Comparison of ENCODE assay signal across 17 cellular contexts in genomic region chr10:4370376-4370775, GRCh38.
"Had no signal": no experiment of that assay in that cellular context is flagged by ENCODE, and none has a peak within 500 bp of the region (broad histone marks: within the 10 kb centered on the region; RNA-seq: fewer than 3 reads in every experiment).

No MANE protein-coding gene starts in this region.

- ATAC-seq: activated CD8-positive, alpha-beta T cell treated with anti-CD3 and anti-CD28 coated beads for 36 hours; foreskin keratinocyte; left ventricle myocardium superior; pancreas; SK-N-SH treated with all-trans-retinoic acid at 6 μM for 48 hours; stimulated activated naive B cell treated with anti-CD40 and anti-IgM and Interleukin-4, amounts not matched to agents 10 μg/mL and 1 μg/mL and 100 μg/mL, for 72 hours had no signal

- DNase-seq: activated CD4-positive, alpha-beta T cell treated with anti-CD3 and anti-CD28 coated beads for 48 hours; activated CD4-positive, CD25-positive, alpha-beta regulatory T cell; activated CD8-positive, alpha-beta T cell treated with anti-CD3 and anti-CD28 coated beads for 36 hours; activated naive CD4-positive, alpha-beta T cell treated with Interleukin-2 at 50 U/mL for 16 hours; activated naive CD8-positive, alpha-beta T cell treated with anti-CD3 and anti-CD28 coated beads, Interleukin-2, amount 10 ng/mL, durations not matched to agents 7 days and 5 days; activated T-cell treated with anti-CD3 and anti-CD28 coated beads, Interleukin-2, amount 50 U/mL, for 24 hours; effector CD8-positive, alpha-beta T cell; esophagus squamous epithelium; foreskin keratinocyte; kidney; left ventricle myocardium superior; pancreas; stimulated activated naive B cell treated with anti-CD40 and anti-IgM and Interleukin-4, amounts not matched to agents 10 μg/mL and 1 μg/mL and 100 μg/mL, for 72 hours; T1000 had no signal

- H3K27ac ChIP-seq: esophagus squamous epithelium, foreskin keratinocyte, pancreas, thoracic aorta had no signal

- H3K9me3 Mint-ChIP-seq: activated CD8-positive, alpha-beta T cell treated with anti-CD3 and anti-CD28 coated beads for 36 hours; activated naive CD8-positive, alpha-beta T cell treated with anti-CD3 and anti-CD28 coated beads, Interleukin-2, amount 10 ng/mL, durations not matched to agents 7 days and 5 days; activated T-cell treated with anti-CD3 and anti-CD28 coated beads, Interleukin-2, amount 50 U/mL, for 24 hours; activated T-helper 2 cell treated with anti-CD3 and anti-CD28 coated beads, Interferon-gamma antibody, Interleukin-2, Interleukin-4, amounts not matched to agents 10 μg/mL and 5 μg/mL and 100 μg/mL, durations not matched to agents 14 hours and 24 hours and 36 hours; stimulated activated naive B cell treated with anti-CD40 and anti-IgM and Interleukin-4, amounts not matched to agents 10 μg/mL and 1 μg/mL and 100 μg/mL, for 72 hours had no signal

- H3K9me3 ChIP-seq: esophagus squamous epithelium, pancreas, thoracic aorta had no signal

- H3K4me1 Mint-ChIP-seq: activated naive CD8-positive, alpha-beta T cell treated with anti-CD3 and anti-CD28 coated beads, Interleukin-2, amount 10 ng/mL, durations not matched to agents 7 days and 5 days had no signal

- H3K36me3 Mint-ChIP-seq: activated naive CD8-positive, alpha-beta T cell treated with anti-CD3 and anti-CD28 coated beads, Interleukin-2, amount 10 ng/mL, durations not matched to agents 7 days and 5 days; stimulated activated naive B cell treated with anti-CD40 and anti-IgM and Interleukin-4, amounts not matched to agents 10 μg/mL and 1 μg/mL and 100 μg/mL, for 72 hours had no signal

- H3K27me3 ChIP-seq: esophagus squamous epithelium, foreskin keratinocyte, pancreas had no signal

- H3K27ac Mint-ChIP-seq: activated CD8-positive, alpha-beta T cell treated with anti-CD3 and anti-CD28 coated beads for 36 hours; activated naive CD8-positive, alpha-beta T cell treated with anti-CD3 and anti-CD28 coated beads, Interleukin-2, amount 10 ng/mL, durations not matched to agents 7 days and 5 days; activated T-cell treated with anti-CD3 and anti-CD28 coated beads, Interleukin-2, amount 50 U/mL, for 24 hours; activated T-helper 2 cell treated with anti-CD3 and anti-CD28 coated beads, Interferon-gamma antibody, Interleukin-2, Interleukin-4, amounts not matched to agents 10 μg/mL and 5 μg/mL and 100 μg/mL, durations not matched to agents 14 hours and 24 hours and 36 hours; stimulated activated naive B cell treated with anti-CD40 and anti-IgM and Interleukin-4, amounts not matched to agents 10 μg/mL and 1 μg/mL and 100 μg/mL, for 72 hours had no signal

- H3K27me3 Mint-ChIP-seq: activated CD8-positive, alpha-beta T cell treated with anti-CD3 and anti-CD28 coated beads for 36 hours; stimulated activated naive B cell treated with anti-CD40 and anti-IgM and Interleukin-4, amounts not matched to agents 10 μg/mL and 1 μg/mL and 100 μg/mL, for 72 hours had no signal

- H3K4me3 ChIP-seq: esophagus squamous epithelium, pancreas, thoracic aorta had no signal

- H3K36me3 ChIP-seq: esophagus squamous epithelium, pancreas, thoracic aorta had no signal

- H3K4me1 ChIP-seq: esophagus squamous epithelium, foreskin keratinocyte, pancreas had no signal

- H3K4me3 Mint-ChIP-seq: activated CD8-positive, alpha-beta T cell treated with anti-CD3 and anti-CD28 coated beads for 36 hours; activated naive CD8-positive, alpha-beta T cell treated with anti-CD3 and anti-CD28 coated beads, Interleukin-2, amount 10 ng/mL, durations not matched to agents 7 days and 5 days; activated T-cell treated with anti-CD3 and anti-CD28 coated beads, Interleukin-2, amount 50 U/mL, for 24 hours; stimulated activated naive B cell treated with anti-CD40 and anti-IgM and Interleukin-4, amounts not matched to agents 10 μg/mL and 1 μg/mL and 100 μg/mL, for 72 hours had no signal
